Comparison of ENCODE assay signal across 8 cellular contexts in the genomic region with DNA sequence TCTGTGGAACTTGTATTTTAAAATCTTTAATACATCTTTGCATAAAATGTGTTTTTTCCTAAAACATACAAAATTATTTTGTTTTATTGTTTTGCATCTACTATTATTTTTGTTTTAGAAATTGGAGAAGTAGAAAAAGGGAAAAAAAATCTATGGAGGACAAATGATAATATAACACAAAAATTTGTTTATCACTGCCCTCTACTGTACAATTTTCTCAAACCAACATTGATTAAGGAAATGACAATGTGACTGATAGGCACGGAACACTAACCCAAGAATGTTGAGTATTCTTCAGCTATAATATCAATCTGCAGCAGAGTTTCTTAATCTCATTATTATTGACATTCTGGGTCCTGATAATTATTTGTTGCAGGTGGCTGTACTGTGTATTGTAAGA. TPM values are rescaled to one million over a fixed set of nuclear protein-coding genes. Genes with fewer than 3 reads are reported as not detected.
DNase-seq lines count a peak whose midpoint lies in the region; ATAC-seq and TF ChIP-seq lines count a peak whose summit lies in the region.

No MANE protein-coding gene starts in this region.

- no TSS peak for BruUV-seq in Calu3 (replicated peaks; lab: Mats Ljungman, UMichigan)

- peak; percentile 10 for TF ChIP-seq CTCF in GM13976 (IDR thresholded peaks at IDR 0.05; ENCODE audit: borderline replicate concordance, control extremely low read depth, extremely low read depth, insufficient read depth, missing control alignments)
- TF ChIP-seq CTCF in VCaP (conservative IDR thresholded peaks at IDR 0.05): peak; percentile 71
- peak; percentile 63 for TF ChIP-seq CTCF in neural crest cell (conservative IDR thresholded peaks at IDR 0.05)
- TF ChIP-seq CTCF in Calu3 (IDR thresholded peaks at IDR 0.05; ENCODE audit: unreplicated experiment): no peak

- CTCF ChIA-PET in Calu3 (lab: Charles Lee): interaction anchor here (1.0 to 1.2 kb wide), 2 partner anchors 136 to 149 kb away, joined by 4 read pairs; no protein-coding TSS in a partner anchor

- H3K36me3 Mint-ChIP-seq in neural crest cell (ENCODE audit: low read depth): no peaks in the 10 kb centered on the region
- no peaks in the 10 kb centered on the region for H3K36me3 Mint-ChIP-seq in Calu3 (ENCODE audit: insufficient read depth, unreplicated experiment)

- no peak for DNase-seq in GM13976 (ENCODE audit: low spot score)
- DNase-seq in neural crest cell (ENCODE audit: low read depth, low spot score): no peak
- no peak for DNase-seq in Calu3
- no peak for DNase-seq in effector CD4-positive, alpha-beta T cell
- no peak for DNase-seq in KG1 (lab: John Stamatoyannopoulos, UW)

- no peaks in the 10 kb centered on the region for H3K9me3 Mint-ChIP-seq in neural crest cell
- H3K9me3 Mint-ChIP-seq in Calu3 (ENCODE audit: low read depth, unreplicated experiment): no peaks in the 10 kb centered on the region

- H3K4me1 Mint-ChIP-seq in neural crest cell (no peaks in the 10 kb centered on the region), Calu3 (ENCODE audit: low read depth, unreplicated experiment) (no peaks in the 10 kb centered on the region)

- intact Hi-C loops in Calu3 (cut with micrococcal nuclease; ENCODE audit: unreplicated experiment): loop anchor here (1.0 kb wide), 3 partner anchors 84 to 149 kb away; no protein-coding TSS in a partner anchor

- H3K27ac ChIP-seq in VCaP: no peak overlapping the region

- in situ Hi-C loops in GM13976 (cut with MboI; ENCODE audit: low sequenced_read_pairs, unreplicated experiment): no loop called here

- no peak overlapping the region for H3K4me3 Mint-ChIP-seq in neural crest cell
- H3K4me3 Mint-ChIP-seq in Calu3 (ENCODE audit: low read depth, unreplicated experiment): no peak overlapping the region

- H3K27ac Mint-ChIP-seq in neural crest cell (ENCODE audit: unreplicated experiment): no peak overlapping the region
- H3K27ac Mint-ChIP-seq in Calu3 (ENCODE audit: unreplicated experiment): no peak overlapping the region

- ATAC-seq in HG02973 (IDR thresholded peaks at IDR 0.05; ENCODE audit: unreplicated experiment) (peak; percentile 55), HG02588 (IDR thresholded peaks at IDR 0.05; ENCODE audit: unreplicated experiment) (no peak)

- H3K27me3 Mint-ChIP-seq in neural crest cell (ENCODE audit: low read depth) (peaks cover under 1% of the 10 kb centered on the region), Calu3 (ENCODE audit: unreplicated experiment) (no peaks in the 10 kb centered on the region)

RNA-seq across cellular contexts. Expression of a gene that starts 9.5 kb away (rescaled TPM):
- total RNA-seq in neural crest cell (26.9 and 28.9 TPM in 2 replicates), Calu3 (2022) (9.6 and 12.2 TPM in 2 replicates)

RNA-seq across cellular contexts. Expression of a gene that starts 47.4 kb away (rescaled TPM):
- total RNA-seq in neural crest cell (3.6 and 4.3 TPM in 2 replicates), Calu3 (2022) (0.24 and 0.76 TPM in 2 replicates)
